In the genomic region with DNA sequence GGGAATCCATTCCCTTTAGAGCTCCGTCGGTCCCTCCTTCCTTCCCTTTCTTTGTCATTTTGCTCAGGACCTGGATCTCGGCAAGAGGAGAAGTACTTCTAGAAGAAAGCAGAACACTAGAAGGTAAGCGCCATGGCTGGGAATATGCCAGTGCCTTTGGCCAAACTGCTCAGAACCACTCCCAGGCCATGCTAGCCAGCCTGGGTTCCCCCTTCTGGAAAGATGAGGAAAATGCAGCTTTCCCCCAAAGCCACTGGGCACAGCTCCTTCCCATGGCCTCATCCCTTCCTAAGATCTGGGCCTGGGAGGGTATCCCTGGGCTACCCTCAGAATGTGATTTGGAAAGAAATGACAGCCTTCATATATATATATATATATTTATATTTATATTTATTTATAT, we compare ENCODE assay signal across 8 cellular contexts. TPM values are rescaled to one million over a fixed set of nuclear protein-coding genes. Genes with fewer than 3 reads are reported as not detected.
DNase-seq lines count a peak whose midpoint lies in the region; ATAC-seq and TF ChIP-seq lines count a peak whose summit lies in the region.

No MANE protein-coding gene starts in this region.

- H3K36me3 Mint-ChIP-seq in activated naive CD4-positive, alpha-beta T cell treated with anti-CD3 and anti-CD28 coated beads, Interleukin-2, amount 10 ng/mL, durations not matched to agents 7 days and 5 days, result no peaks in the 10 kb centered on the region

- peaks cover 75% of the 10 kb centered on the region for H3K27me3 Mint-ChIP-seq in activated naive CD4-positive, alpha-beta T cell treated with anti-CD3 and anti-CD28 coated beads, Interleukin-2, amount 10 ng/mL, durations not matched to agents 7 days and 5 days

- no peaks in the 10 kb centered on the region for H3K9me3 Mint-ChIP-seq in activated naive CD4-positive, alpha-beta T cell treated with anti-CD3 and anti-CD28 coated beads, Interleukin-2, amount 10 ng/mL, durations not matched to agents 7 days and 5 days

- H3K4me1 ChIP-seq in colonic mucosa, result no peaks in the 10 kb centered on the region

- H3K27ac ChIP-seq in colonic mucosa, result no peak overlapping the region

- no peak overlapping the region for H3K4me3 Mint-ChIP-seq in activated naive CD4-positive, alpha-beta T cell treated with anti-CD3 and anti-CD28 coated beads, Interleukin-2, amount 10 ng/mL, durations not matched to agents 7 days and 5 days

- no peak for ATAC-seq in GM21723 (IDR thresholded peaks at IDR 0.05; ENCODE audit: unreplicated experiment)
- ATAC-seq in HG03108 (IDR thresholded peaks at IDR 0.05; ENCODE audit: unreplicated experiment), result no peak
- no peak for ATAC-seq in GM19395 (IDR thresholded peaks at IDR 0.05; ENCODE audit: unreplicated experiment)

- peak; percentile 45 for TF ChIP-seq CTCF in GM06990 (IDR thresholded peaks at IDR 0.05; ENCODE audit: insufficient read depth, low read length, poor library complexity, severe bottlenecking)
- TF ChIP-seq CTCF in colonic mucosa (IDR thresholded peaks at IDR 0.05), result peak; percentile 61

- intact Hi-C loops in colonic mucosa (cut with DNase I), result no loop called here

- H3K4me3 ChIP-seq in GM06990 (replicated peaks; ENCODE audit: low read depth, low read length) (no peak overlapping the region), colonic mucosa (no peak overlapping the region)

- DNase-seq in GM06990 (ENCODE audit: extremely low read depth, insufficient read length), result no peak
- DNase-seq in NAMALWA (ENCODE audit: low spot score), result peak; percentile 35
- DNase-seq in colonic mucosa, result peak; percentile 50
- DNase-seq in mucosa of gallbladder (ENCODE audit: low spot score), result peak; percentile 49
- DNase-seq in activated naive CD4-positive, alpha-beta T cell treated with anti-CD3 and anti-CD28 coated beads, Interleukin-2, amount 10 ng/mL, durations not matched to agents 7 days and 5 days, result no peak

- H3K36me3 ChIP-seq in GM06990 (ENCODE audit: control insufficient read depth, insufficient read depth, low read length) (no peaks in the 10 kb centered on the region), colonic mucosa (no peaks in the 10 kb centered on the region)

- CTCF ChIA-PET in activated naive CD4-positive, alpha-beta T cell treated with anti-CD3 and anti-CD28 coated beads, Interleukin-2, amount 10 ng/mL, durations not matched to agents 7 days and 5 days (lab: Charles Lee), result interaction anchor here (1.2 to 2.8 kb wide), 4 partner anchors 95 to 144 kb away, joined by 3 to 14 read pairs (median 8); no protein-coding TSS in a partner anchor

- H3K9ac ChIP-seq in colonic mucosa (ENCODE audit: low read depth in 2 of 2, low read length in 2 of 2), result no peak overlapping the region

- peaks cover 11% of the 10 kb centered on the region for H3K4me1 Mint-ChIP-seq in activated naive CD4-positive, alpha-beta T cell treated with anti-CD3 and anti-CD28 coated beads, Interleukin-2, amount 10 ng/mL, durations not matched to agents 7 days and 5 days

- H3K27me3 ChIP-seq in GM06990 (replicated peaks; ENCODE audit: control insufficient read depth, insufficient read depth, low read length) (no peaks in the 10 kb centered on the region; the same call in 1 of the 2 replicates), colonic mucosa (peaks cover 15% of the 10 kb centered on the region)

- H3K27ac Mint-ChIP-seq in activated naive CD4-positive, alpha-beta T cell treated with anti-CD3 and anti-CD28 coated beads, Interleukin-2, amount 10 ng/mL, durations not matched to agents 7 days and 5 days, result no peak overlapping the region

- H3K9me3 ChIP-seq in colonic mucosa, result no peaks in the 10 kb centered on the region

RNA-seq across cellular contexts. Expression of a gene that starts 6.3 kb away (rescaled TPM):
- total RNA-seq in colonic mucosa (under 1 TPM; 0.13 to 0.35 TPM), mucosa of gallbladder (0.86 TPM)

RNA-seq across cellular contexts. Expression of a gene that starts 19.0 kb away (rescaled TPM):
- 100 to 1,000 TPM; 300 to 366 TPM for total RNA-seq in colonic mucosa
- total RNA-seq in mucosa of gallbladder, result 123 TPM

Comparison
In these comparisons a context has a peak if more than half of its experiments do, and no peak if none do; other contexts are left out.
1. DNase-seq: peak in NAMALWA (single experiment), colonic mucosa (single experiment) and mucosa of gallbladder (single experiment); none in GM06990 (single experiment) and activated naive CD4-positive, alpha-beta T cell treated with anti-CD3 and anti-CD28 coated beads, Interleukin-2, amount 10 ng/mL, durations not matched to agents 7 days and 5 days (single experiment).